In the genomic region with DNA sequence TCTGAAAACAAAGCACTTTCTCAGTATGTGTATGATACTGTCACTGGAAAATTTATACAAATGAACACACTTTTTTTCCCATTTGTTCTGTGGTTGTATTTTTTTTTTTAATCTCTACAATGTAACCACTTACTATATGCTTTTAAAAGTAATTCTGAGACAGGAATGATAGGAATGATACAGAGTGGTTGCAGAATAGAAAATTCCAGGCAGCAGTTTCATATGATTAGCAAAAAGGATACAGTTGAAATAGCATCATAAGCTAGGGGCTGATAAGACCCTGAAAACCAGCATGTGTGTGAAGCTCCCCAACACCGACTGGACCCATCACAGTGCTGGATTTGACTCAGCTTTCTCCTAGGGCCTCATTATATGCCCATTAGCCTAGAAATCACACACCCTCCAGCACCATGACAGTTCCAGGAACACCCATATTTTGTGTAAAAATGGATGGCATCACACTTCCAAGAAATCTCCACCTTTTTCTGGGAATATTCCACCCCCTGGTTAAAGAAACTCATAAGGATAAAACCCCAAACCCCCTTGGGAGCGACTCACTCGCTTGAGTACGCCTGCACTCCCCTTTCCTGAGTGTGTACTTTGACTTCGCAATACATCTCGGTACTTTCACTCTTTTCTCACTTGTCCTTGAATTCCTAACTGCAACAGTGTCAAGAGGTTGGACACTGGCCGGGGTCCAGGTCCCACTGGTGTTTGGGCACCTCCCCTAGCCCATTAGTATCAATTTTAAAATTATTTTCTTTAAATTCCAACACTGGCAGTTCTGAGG, we compare ENCODE assay signal across 16 cellular contexts.
DNase-seq lines count a peak whose midpoint lies in the region; ATAC-seq and TF ChIP-seq lines count a peak whose summit lies in the region.
"Had no signal": no experiment of that assay in that cellular context is flagged by ENCODE, and none has a peak within 500 bp of the region (broad histone marks: within the 10 kb centered on the region; RNA-seq: fewer than 3 reads in every experiment).

No MANE protein-coding gene starts in this region.

- H3K4me1 Mint-ChIP-seq in HFFc6 (ENCODE audit: low read depth) (peaks cover 10% of the 10 kb centered on the region), MCF 10A (ENCODE audit: insufficient read depth, unreplicated experiment) (no peaks in the 10 kb centered on the region)
- H3K4me1 Mint-ChIP-seq in activated CD8-positive, alpha-beta T cell treated with anti-CD3 and anti-CD28 coated beads, Interleukin-2, amount 10 ng/mL, durations not matched to agents 7 days and 5 days (ENCODE audit: low read depth), result no peaks in the 10 kb centered on the region

- no peaks in the 10 kb centered on the region for H3K36me3 ChIP-seq in ACC112 (ENCODE audit: insufficient read depth, low read length)
- no peaks in the 10 kb centered on the region for H3K36me3 ChIP-seq in osteoblast (ENCODE audit: insufficient read depth, low read length)

- H3K4me1 ChIP-seq in ACC112 (ENCODE audit: control insufficient read depth, insufficient read depth, low read length, unreplicated experiment) (peaks cover 5% of the 10 kb centered on the region), osteoblast (ENCODE audit: insufficient read depth, low read length) (peaks cover 6% of the 10 kb centered on the region)

- H3K27me3 Mint-ChIP-seq in HFFc6 (ENCODE audit: insufficient read depth), result no peaks in the 10 kb centered on the region
- no peaks in the 10 kb centered on the region for H3K27me3 Mint-ChIP-seq in activated CD8-positive, alpha-beta T cell treated with anti-CD3 and anti-CD28 coated beads, Interleukin-2, amount 10 ng/mL, durations not matched to agents 7 days and 5 days (ENCODE audit: low read depth)
- no peaks in the 10 kb centered on the region for H3K27me3 Mint-ChIP-seq in MCF 10A (ENCODE audit: insufficient read depth, unreplicated experiment)

- H3K9me3 Mint-ChIP-seq in HFFc6 (no peaks in the 10 kb centered on the region; the same call in 1 of the 2 replicates), MCF 10A (ENCODE audit: unreplicated experiment) (peaks cover 8% of the 10 kb centered on the region)
- H3K9me3 Mint-ChIP-seq in activated CD8-positive, alpha-beta T cell treated with anti-CD3 and anti-CD28 coated beads, Interleukin-2, amount 10 ng/mL, durations not matched to agents 7 days and 5 days (ENCODE audit: insufficient read depth), result no peaks in the 10 kb centered on the region

- intact Hi-C loops in MCF 10A (cut with micrococcal nuclease), result no loop called here

- H3K4me3 Mint-ChIP-seq in HFFc6, result no peak overlapping the region
- H3K4me3 Mint-ChIP-seq in activated CD8-positive, alpha-beta T cell treated with anti-CD3 and anti-CD28 coated beads, Interleukin-2, amount 10 ng/mL, durations not matched to agents 7 days and 5 days, result no peak overlapping the region
- H3K4me3 Mint-ChIP-seq in MCF 10A (ENCODE audit: unreplicated experiment), result no peak overlapping the region

- H3K27ac ChIP-seq in ACC112 (ENCODE audit: low read depth, low read length) (0 out of 2 replicates have a peak overlapping the region, but pooled peaks have one; percentile 26), osteoblast (ENCODE audit: low read depth, low read length) (peak overlapping the region; percentile 40)
- H3K27ac ChIP-seq: C4-2B had no signal

- H4K20me1 ChIP-seq in osteoblast (ENCODE audit: insufficient read depth, low read length), result no peaks in the 10 kb centered on the region

- H3K36me3 Mint-ChIP-seq in HFFc6 (ENCODE audit: low read depth) (peaks cover 19% of the 10 kb centered on the region; the same call in 1 of the 2 replicates), MCF 10A (ENCODE audit: insufficient read depth, unreplicated experiment) (no peaks in the 10 kb centered on the region)
- no peaks in the 10 kb centered on the region for H3K36me3 Mint-ChIP-seq in activated CD8-positive, alpha-beta T cell treated with anti-CD3 and anti-CD28 coated beads, Interleukin-2, amount 10 ng/mL, durations not matched to agents 7 days and 5 days (ENCODE audit: low read depth)

- no peak for ATAC-seq in activated CD8-positive, alpha-beta T cell treated with anti-CD3 and anti-CD28 coated beads, Interleukin-2, amount 10 ng/mL, durations not matched to agents 7 days and 5 days

- no peaks in the 10 kb centered on the region for H3K9me3 ChIP-seq in osteoblast (ENCODE audit: low read depth, low read length)

- H3K27me3 ChIP-seq in ACC112 (ENCODE audit: insufficient read depth, low read length) (no peaks in the 10 kb centered on the region), osteoblast (ENCODE audit: insufficient read depth, low read length) (no peaks in the 10 kb centered on the region)

- DNase-seq in HFFc6, result peak; percentile 2
- peak; percentile 6 to 40 for DNase-seq in cardiac fibroblast (ENCODE audit: low read depth in 2 of 2)
- DNase-seq in osteoblast (ENCODE audit: insufficient read length, low spot score, missing footprints), result peak; percentile 71
- DNase-seq in superior temporal gyrus (ENCODE audit: extremely low spot score), result no peak
- DNase-seq in activated CD8-positive, alpha-beta T cell treated with anti-CD3 and anti-CD28 coated beads, Interleukin-2, amount 10 ng/mL, durations not matched to agents 7 days and 5 days, result no peak
- no peak for DNase-seq in MCF 10A (ENCODE audit: unreplicated experiment)
- no peak for DNase-seq in DMS53 treated with DMSO at 0.1 percent for 48 hours (lab: John Stamatoyannopoulos, UW; ENCODE audit: unreplicated experiment)
- DNase-seq: MV-4-11; NCI-H1417 treated with DMSO at 0.1 percent for 48 hours; NCI-H2029; NCI-H2171; NCI-H446 treated with DMSO at 0.1 percent for 48 hours; NK-92 treated with Interleukin-12 subunit alpha and Interleukin-12 subunit beta, amount 100 ng/mL, for 24 hours; SHP77 had no signal

- POLR2A ChIA-PET in activated CD8-positive, alpha-beta T cell treated with anti-CD3 and anti-CD28 coated beads, Interleukin-2, amount 10 ng/mL, durations not matched to agents 7 days and 5 days (lab: Charles Lee), result no interaction called here
- POLR2A ChIA-PET in MCF 10A (lab: Yijun Ruan, JAX), result no interaction called here

- H3K4me3 ChIP-seq in ACC112 (ENCODE audit: low read depth, low read length), result no peak overlapping the region
- H3K4me3 ChIP-seq in cardiac fibroblast (replicated peaks in 1 of 2; ENCODE audit: low read depth in 2 of 2, low read length in 2 of 2), result no peak overlapping the region
- peak overlapping the region; percentile 22 for H3K4me3 ChIP-seq in osteoblast (ENCODE audit: insufficient read depth, low read length)

- CTCF ChIA-PET in activated CD8-positive, alpha-beta T cell treated with anti-CD3 and anti-CD28 coated beads, Interleukin-2, amount 10 ng/mL, durations not matched to agents 7 days and 5 days (lab: Charles Lee), result no interaction called here
- CTCF ChIA-PET in MCF 10A (lab: Yijun Ruan, JAX), result interaction anchor here (0.6 kb wide), 1 partner anchor 1270 kb away, joined by 3 read pairs; no protein-coding TSS in a partner anchor

- peak overlapping the region; percentile 25 for H2AFZ ChIP-seq in ACC112 (ENCODE audit: low read length, unreplicated experiment)
- peak overlapping the region; percentile 20 for H2AFZ ChIP-seq in osteoblast (ENCODE audit: low read length)

- H3K4me2 ChIP-seq in osteoblast (ENCODE audit: insufficient read depth, low read length), result peak overlapping the region; percentile 12

- H3K27ac Mint-ChIP-seq in HFFc6 (no peak overlapping the region; the same call in 1 of the 2 replicates), MCF 10A (ENCODE audit: low read depth, unreplicated experiment) (no peak overlapping the region)
- H3K27ac Mint-ChIP-seq in activated CD8-positive, alpha-beta T cell treated with anti-CD3 and anti-CD28 coated beads, Interleukin-2, amount 10 ng/mL, durations not matched to agents 7 days and 5 days, result no peak overlapping the region

- TF ChIP-seq CTCF in HFFc6 (IDR thresholded peaks at IDR 0.05) (no peak), cardiac fibroblast (IDR thresholded peaks at IDR 0.05; ENCODE audit: low read depth, low read length) (no peak), osteoblast (IDR thresholded peaks at IDR 0.05; ENCODE audit: extremely low read depth, low read depth, low read length) (no peak), MCF 10A (IDR thresholded peaks at IDR 0.05; ENCODE audit: unreplicated experiment) (no peak)

- no TSS peak for BruUV-seq in MCF 10A (replicated peaks; lab: Mats Ljungman, UMichigan)

- H3K79me2 ChIP-seq in ACC112 (ENCODE audit: control insufficient read depth, insufficient read depth, low read length, unreplicated experiment), result no peaks in the 10 kb centered on the region
- no peaks in the 10 kb centered on the region for H3K79me2 ChIP-seq in osteoblast (ENCODE audit: insufficient read depth, low read length)

Comparison
In these comparisons a context has a peak if more than half of its experiments do, and no peak if none do; other contexts are left out.
1. DNase-seq: peak in HFFc6 (single experiment), cardiac fibroblast (2 of 2) and osteoblast (single experiment); none in superior temporal gyrus (single experiment), activated CD8-positive, alpha-beta T cell treated with anti-CD3 and anti-CD28 coated beads, Interleukin-2, amount 10 ng/mL, durations not matched to agents 7 days and 5 days (single experiment), MCF 10A (single experiment) and DMS53 treated with DMSO at 0.1 percent for 48 hours (single experiment).